Comparison of ENCODE assay signal across 1 cellular context in genomic region chr3:185052631-185053030, GRCh38.
TF ChIP-seq lines count a peak whose summit lies in the region.

No MANE protein-coding gene starts in this region.

TF ChIP-seq in SK-N-SH, 30 proteins besides CTCF, POLR2A, EP300 and RAD21:
- TF ChIP-seq IRF3 (IDR thresholded peaks at IDR 0.05; ENCODE audit: low read depth, low read length) (no peak), FOXJ3 (CRISPR knock-in tag; IDR thresholded peaks at IDR 0.05) (no peak), MAX (IDR thresholded peaks at IDR 0.05; ENCODE audit: low read depth) (no peak), POLR2AphosphoS5 (IDR thresholded peaks at IDR 0.05; ENCODE audit: low read depth, low read length) (no peak), EZH2phosphoT487 (IDR thresholded peaks at IDR 0.05; ENCODE audit: borderline replicate concordance, low read depth) (no peak)
TF ChIP-seq in SK-N-SH: peak in this region for 0.
